In genomic region chr14:61562321-61563161, GRCh38 we compare ENCODE assay signal across 1 cellular context.
A peak's percentile ranks its signal among the peaks of the same experiment; 100 is the strongest.
TF ChIP-seq lines count a peak whose summit lies in the region.

No MANE protein-coding gene starts in this region.

TF ChIP-seq in K562, 482 proteins besides CTCF, POLR2A, EP300 and RAD21 (continued from another document):
- peak; percentile 7; the same call in 1 of the 2 replicates for TF ChIP-seq ELF1 (tag; IDR thresholded peaks at IDR 0.05)
- TF ChIP-seq TBL1XR1 (IDR thresholded peaks at IDR 0.05; ENCODE audit: low read length in 2 of 2) = 0 out of 4 replicates have a peak, but pooled peaks of 1 of the 2 experiments have one; percentile 24
- no peak for TF ChIP-seq ZNF766 (CRISPR knock-in tag; conservative IDR thresholded peaks at IDR 0.05)
- no peak for TF ChIP-seq GATAD2B (IDR thresholded peaks at IDR 0.05; ENCODE audit: borderline replicate concordance)
- peak; percentile 87 for TF ChIP-seq DPF2 (IDR thresholded peaks at IDR 0.05)
- TF ChIP-seq FOXK2 (conservative IDR thresholded peaks at IDR 0.05 in 1 of 2, IDR thresholded peaks at IDR 0.05 in 1 of 2; ENCODE audit: low read depth in 2 of 2) = no peak
- peak; percentile 54 for TF ChIP-seq MEIS2 (IDR thresholded peaks at IDR 0.05; ENCODE audit: partially characterized antibody)
- peak; percentile 40; the same call in 1 of the 2 replicates for TF ChIP-seq L3MBTL2 (IDR thresholded peaks at IDR 0.05)
- TF ChIP-seq ZNF586 (CRISPR knock-in tag; conservative IDR thresholded peaks at IDR 0.05) = no peak
- TF ChIP-seq NR2C2 (CRISPR knock-in tag; IDR thresholded peaks at IDR 0.05) = no peak
- TF ChIP-seq NR2C2 (tag; IDR thresholded peaks at IDR 0.05) = peak; percentile 36; the same call in 1 of the 2 replicates
- TF ChIP-seq ZNF253 (CRISPR knock-in tag; conservative IDR thresholded peaks at IDR 0.05) = no peak
- TF ChIP-seq MAZ (CRISPR knock-in tag; conservative IDR thresholded peaks at IDR 0.05 in 1 of 2, IDR thresholded peaks at IDR 0.05 in 1 of 2) = peak in 1 of 2 experiments; percentile 65; a peak in 2 of 4 replicates
- TF ChIP-seq, protein P1, sequence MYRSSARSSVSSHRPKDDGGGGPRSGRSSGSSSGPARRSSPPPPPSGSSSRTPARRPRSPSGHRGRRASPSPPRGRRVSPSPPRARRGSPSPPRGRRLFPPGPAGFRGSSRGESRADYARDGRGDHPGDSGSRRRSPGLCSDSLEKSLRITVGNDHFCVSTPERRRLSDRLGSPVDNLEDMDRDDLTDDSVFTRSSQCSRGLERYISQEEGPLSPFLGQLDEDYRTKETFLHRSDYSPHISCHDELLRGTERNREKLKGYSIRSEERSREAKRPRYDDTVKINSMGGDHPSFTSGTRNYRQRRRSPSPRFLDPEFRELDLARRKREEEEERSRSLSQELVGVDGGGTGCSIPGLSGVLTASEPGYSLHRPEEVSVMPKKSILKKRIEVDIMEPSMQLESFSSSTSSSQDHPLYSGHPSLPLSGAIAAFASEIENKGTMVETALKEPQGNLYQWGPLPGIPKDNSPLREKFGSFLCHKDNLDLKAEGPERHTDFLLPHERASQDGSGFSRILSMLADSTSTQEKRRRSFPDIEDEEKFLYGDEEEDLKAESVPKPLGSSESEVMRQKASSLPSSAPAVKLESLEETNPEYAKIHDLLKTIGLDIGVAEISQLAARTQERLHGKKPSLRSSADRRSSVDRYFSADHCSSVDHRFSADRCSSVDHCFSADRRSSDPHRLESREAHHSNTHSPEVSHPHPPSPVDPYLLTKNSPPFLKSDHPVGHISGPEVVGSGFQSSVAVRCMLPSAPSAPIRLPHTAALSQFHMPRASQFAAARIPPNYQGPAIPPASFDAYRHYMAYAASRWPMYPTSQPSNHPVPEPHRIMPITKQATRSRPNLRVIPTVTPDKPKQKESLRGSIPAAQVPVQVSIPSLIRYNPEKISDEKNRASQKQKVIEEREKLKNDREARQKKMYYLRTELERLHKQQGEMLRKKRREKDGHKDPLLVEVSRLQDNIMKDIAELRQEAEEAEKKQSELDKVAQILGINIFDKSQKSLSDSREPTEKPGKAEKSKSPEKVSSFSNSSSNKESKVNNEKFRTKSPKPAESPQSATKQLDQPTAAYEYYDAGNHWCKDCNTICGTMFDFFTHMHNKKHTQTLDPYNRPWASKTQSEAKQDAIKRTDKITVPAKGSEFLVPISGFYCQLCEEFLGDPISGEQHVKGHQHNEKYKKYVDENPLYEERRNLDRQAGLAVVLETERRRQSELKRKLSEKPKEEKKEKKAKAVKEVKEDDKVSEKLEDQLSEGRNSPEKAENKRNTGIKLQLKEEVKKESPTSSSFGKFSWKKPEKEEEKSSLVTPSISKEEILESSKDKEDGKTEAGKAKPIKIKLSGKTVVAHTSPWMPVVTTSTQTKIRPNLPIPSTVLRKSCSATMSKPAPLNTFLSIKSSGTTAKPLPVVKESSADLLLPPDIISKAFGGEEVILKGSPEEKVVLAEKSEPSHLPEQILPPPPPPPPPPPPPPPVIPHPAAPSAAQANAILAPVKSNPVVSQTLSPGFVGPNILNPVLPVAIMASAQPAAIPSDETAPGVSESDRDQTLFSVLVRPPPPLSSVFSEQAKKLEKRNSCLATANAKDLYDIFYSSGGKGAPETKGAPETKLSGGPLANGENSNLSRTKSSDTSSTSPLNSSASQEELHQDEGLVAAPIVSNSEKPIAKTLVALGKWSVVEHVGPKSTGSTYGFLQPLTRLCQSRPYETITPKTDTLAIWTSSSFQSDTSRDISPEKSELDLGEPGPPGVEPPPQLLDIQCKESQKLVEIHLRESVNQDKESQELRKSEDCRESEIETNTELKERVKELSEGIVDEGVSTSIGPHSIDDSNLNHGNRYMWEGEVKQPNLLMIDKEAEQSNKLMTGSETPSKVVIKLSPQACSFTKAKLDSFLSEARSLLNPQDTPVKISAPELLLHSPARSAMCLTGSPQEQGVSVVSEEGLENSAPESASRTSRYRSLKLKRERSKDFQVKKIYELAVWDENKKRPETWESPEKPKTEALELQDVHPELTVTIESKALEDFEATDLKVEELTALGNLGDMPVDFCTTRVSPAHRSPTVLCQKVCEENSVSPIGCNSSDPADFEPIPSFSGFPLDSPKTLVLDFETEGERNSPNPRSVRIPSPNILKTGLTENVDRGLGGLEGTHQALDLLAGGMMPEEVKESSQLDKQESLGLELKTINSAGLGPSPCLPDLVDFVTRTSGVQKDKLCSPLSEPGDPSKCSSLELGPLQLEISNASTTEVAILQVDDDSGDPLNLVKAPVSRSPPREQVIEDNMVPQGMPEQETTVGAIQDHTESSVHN (IDR thresholded peaks at IDR 0.05; ENCODE audit: borderline replicate concordance in 1 of 2, low read depth in 1 of 2) = peak in 1 of 2 experiments; percentile 66; a peak in 1 of 4 replicates
- TF ChIP-seq, protein P2, sequence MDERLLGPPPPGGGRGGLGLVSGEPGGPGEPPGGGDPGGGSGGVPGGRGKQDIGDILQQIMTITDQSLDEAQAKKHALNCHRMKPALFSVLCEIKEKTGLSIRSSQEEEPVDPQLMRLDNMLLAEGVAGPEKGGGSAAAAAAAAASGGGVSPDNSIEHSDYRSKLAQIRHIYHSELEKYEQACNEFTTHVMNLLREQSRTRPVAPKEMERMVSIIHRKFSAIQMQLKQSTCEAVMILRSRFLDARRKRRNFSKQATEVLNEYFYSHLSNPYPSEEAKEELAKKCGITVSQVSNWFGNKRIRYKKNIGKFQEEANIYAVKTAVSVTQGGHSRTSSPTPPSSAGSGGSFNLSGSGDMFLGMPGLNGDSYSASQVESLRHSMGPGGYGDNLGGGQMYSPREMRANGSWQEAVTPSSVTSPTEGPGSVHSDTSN (CRISPR knock-in tag; IDR thresholded peaks at IDR 0.05; ENCODE audit: low read depth) = no peak
- TF ChIP-seq, protein P2 (tag; conservative IDR thresholded peaks at IDR 0.05; ENCODE audit: low read depth) = no peak
- TF ChIP-seq ZNF316 (IDR thresholded peaks at IDR 0.05) = peak; percentile 94
- no peak for TF ChIP-seq NFRKB (IDR thresholded peaks at IDR 0.05; ENCODE audit: low read depth)
- TF ChIP-seq, protein P3, sequence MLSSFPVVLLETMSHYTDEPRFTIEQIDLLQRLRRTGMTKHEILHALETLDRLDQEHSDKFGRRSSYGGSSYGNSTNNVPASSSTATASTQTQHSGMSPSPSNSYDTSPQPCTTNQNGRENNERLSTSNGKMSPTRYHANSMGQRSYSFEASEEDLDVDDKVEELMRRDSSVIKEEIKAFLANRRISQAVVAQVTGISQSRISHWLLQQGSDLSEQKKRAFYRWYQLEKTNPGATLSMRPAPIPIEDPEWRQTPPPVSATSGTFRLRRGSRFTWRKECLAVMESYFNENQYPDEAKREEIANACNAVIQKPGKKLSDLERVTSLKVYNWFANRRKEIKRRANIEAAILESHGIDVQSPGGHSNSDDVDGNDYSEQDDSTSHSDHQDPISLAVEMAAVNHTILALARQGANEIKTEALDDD (IDR thresholded peaks at IDR 0.05) = peak; percentile 80
- peak; percentile 37 for TF ChIP-seq TAF9B (IDR thresholded peaks at IDR 0.05; ENCODE audit: partially characterized antibody)
- TF ChIP-seq EP400 (IDR thresholded peaks at IDR 0.05) = 0 out of 2 replicates have a peak, but pooled peaks have one; percentile 26
- TF ChIP-seq FOXA1 (IDR thresholded peaks at IDR 0.05; ENCODE audit: borderline replicate concordance) = no peak
- TF ChIP-seq NCOA4 (IDR thresholded peaks at IDR 0.05; ENCODE audit: partially characterized antibody) = no peak
- TF ChIP-seq, protein P4, sequence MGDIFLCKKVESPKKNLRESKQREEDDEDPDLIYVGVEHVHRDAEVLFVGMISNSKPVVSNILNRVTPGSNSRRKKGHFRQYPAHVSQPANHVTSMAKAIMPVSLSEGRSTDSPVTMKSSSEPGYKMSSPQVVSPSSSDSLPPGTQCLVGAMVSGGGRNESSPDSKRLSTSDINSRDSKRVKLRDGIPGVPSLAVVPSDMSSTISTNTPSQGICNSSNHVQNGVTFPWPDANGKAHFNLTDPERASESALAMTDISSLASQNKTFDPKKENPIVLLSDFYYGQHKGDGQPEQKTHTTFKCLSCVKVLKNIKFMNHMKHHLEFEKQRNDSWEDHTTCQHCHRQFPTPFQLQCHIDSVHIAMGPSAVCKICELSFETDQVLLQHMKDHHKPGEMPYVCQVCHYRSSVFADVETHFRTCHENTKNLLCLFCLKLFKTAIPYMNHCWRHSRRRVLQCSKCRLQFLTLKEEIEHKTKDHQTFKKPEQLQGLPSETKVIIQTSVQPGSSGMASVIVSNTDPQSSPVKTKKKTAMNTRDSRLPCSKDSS (IDR thresholded peaks at IDR 0.05; ENCODE audit: low read depth, partially characterized antibody) = no peak
- TF ChIP-seq CREM (IDR thresholded peaks at IDR 0.05; ENCODE audit: low read depth) = peak; percentile 47; the same call in 1 of the 2 replicates
- TF ChIP-seq, protein P5, sequence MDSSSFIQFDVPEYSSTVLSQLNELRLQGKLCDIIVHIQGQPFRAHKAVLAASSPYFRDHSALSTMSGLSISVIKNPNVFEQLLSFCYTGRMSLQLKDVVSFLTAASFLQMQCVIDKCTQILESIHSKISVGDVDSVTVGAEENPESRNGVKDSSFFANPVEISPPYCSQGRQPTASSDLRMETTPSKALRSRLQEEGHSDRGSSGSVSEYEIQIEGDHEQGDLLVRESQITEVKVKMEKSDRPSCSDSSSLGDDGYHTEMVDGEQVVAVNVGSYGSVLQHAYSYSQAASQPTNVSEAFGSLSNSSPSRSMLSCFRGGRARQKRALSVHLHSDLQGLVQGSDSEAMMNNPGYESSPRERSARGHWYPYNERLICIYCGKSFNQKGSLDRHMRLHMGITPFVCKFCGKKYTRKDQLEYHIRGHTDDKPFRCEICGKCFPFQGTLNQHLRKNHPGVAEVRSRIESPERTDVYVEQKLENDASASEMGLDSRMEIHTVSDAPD (CRISPR knock-in tag; IDR thresholded peaks at IDR 0.05) = no peak
- no peak for TF ChIP-seq ZNF143 (CRISPR knock-in tag; IDR thresholded peaks at IDR 0.05)
- TF ChIP-seq NCOR1 (IDR thresholded peaks at IDR 0.05) = peak; percentile 52; the same call in 1 of the 2 replicates
- no peak for TF ChIP-seq ETV5 (CRISPR knock-in tag; IDR thresholded peaks at IDR 0.05; ENCODE audit: low read depth)
- TF ChIP-seq BRCA1 (IDR thresholded peaks at IDR 0.05) = no peak
- TF ChIP-seq BRCA1 (CRISPR knock-in tag; IDR thresholded peaks at IDR 0.05) = no peak
- TF ChIP-seq MNT (conservative IDR thresholded peaks at IDR 0.05) = peak in 1 of 2 experiments; percentile 40; a peak in 1 of 4 replicates
- 0 out of 2 replicates have a peak, but pooled peaks have one; percentile 42 for TF ChIP-seq ZNF740 (CRISPR knock-in tag; IDR thresholded peaks at IDR 0.05)
- TF ChIP-seq ZNF740 (tag; IDR thresholded peaks at IDR 0.05) = no peak
TF ChIP-seq in K562: peak in this region for 55.
